In the genomic region with DNA sequence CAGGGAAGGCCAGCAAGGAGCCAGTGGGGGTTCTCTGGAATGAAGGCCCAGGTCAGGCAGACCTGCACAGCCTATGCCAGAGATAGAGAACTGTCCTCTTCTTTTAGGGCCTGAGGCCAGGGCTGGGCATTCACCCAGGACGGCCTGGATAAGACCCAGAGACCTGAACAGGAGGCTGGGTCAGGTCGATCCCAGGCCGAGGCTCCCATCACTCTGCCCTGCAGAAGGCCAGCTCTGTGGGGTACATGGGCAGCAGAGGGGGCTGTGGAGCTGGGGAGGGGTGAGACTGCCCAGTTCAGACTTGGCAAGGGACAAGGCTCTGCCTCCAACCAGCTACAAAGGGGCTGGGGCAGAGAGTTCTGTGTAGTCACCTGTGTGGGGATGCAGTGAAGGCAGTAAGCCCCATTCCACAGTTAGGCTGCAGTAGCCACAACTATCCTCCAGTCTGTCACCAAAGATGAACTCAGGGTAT, we compare ENCODE assay signal across 18 cellular contexts. TPM values are rescaled to one million over a fixed set of nuclear protein-coding genes. Genes with fewer than 3 reads are reported as not detected.
DNase-seq lines count a peak whose midpoint lies in the region; FAIRE-seq and TF ChIP-seq lines count a peak whose summit lies in the region.
"Had no signal": no experiment of that assay in that cellular context is flagged by ENCODE, and none has a peak within 500 bp of the region (broad histone marks: within the 10 kb centered on the region; RNA-seq: fewer than 3 reads in every experiment).

No MANE protein-coding gene starts in this region.

- H3K4me3 Mint-ChIP-seq in CD14-positive monocyte (no peak overlapping the region), nephron (no peak overlapping the region)
- H3K4me3 Mint-ChIP-seq in activated CD4-positive, alpha-beta memory T cell treated with anti-CD3 and anti-CD28 coated beads, Interleukin-2, amount 10 ng/mL, durations not matched to agents 7 days and 5 days, result no peak overlapping the region

- H3K23me2 ChIP-seq in H1 (ENCODE audit: low read depth, low read length), result no peaks in the 10 kb centered on the region

- TF ChIP-seq POLR2A in H1 (IDR thresholded peaks at IDR 0.05; ENCODE audit: control extremely low read depth in 1 of 2, low read depth in 2 of 2, low read length in 2 of 2) (no peak), esophagus squamous epithelium (IDR thresholded peaks at IDR 0.05) (no peak), GM12892 (IDR thresholded peaks at IDR 0.05; ENCODE audit: low read depth, low read length) (no peak)

- CTCF ChIA-PET in SK-N-SH (lab: Yijun Ruan, JAX), result interaction anchor here (1.3 to 3.9 kb wide), 7 partner anchors 17 to 118 kb away, joined by 5 to 31 read pairs (median 5); a partner anchor contains a TSS
- CTCF ChIA-PET in H1 (lab: Charles Lee; ENCODE audit: partially characterized antibody), result interaction anchor here (0.6 to 28.6 kb wide), 21 partner anchors 1 to 1366 kb away, joined by 3 to 683 read pairs (median 4); a partner anchor contains a TSS
- CTCF ChIA-PET in activated CD4-positive, alpha-beta memory T cell treated with anti-CD3 and anti-CD28 coated beads, Interleukin-2, amount 10 ng/mL, durations not matched to agents 7 days and 5 days (lab: Charles Lee), result interaction anchor here (0.6 to 11.0 kb wide), 4 partner anchors 18 to 164 kb away, joined by 4 to 66 read pairs (median 4); a partner anchor contains a TSS

- peaks cover 0 to 44% of the 10 kb centered on the region in 2 experiments; a peak in 1 of 4 replicates for H3K4me1 ChIP-seq in SK-N-SH (ENCODE audit: control insufficient read depth in 1 of 2, insufficient read depth in 2 of 2, low read depth in 1 of 2, low read length in 1 of 2)
- peaks cover 0 to 8% (median 4%) of the 10 kb centered on the region in 4 experiments; a peak in 5 of 7 replicates for H3K4me1 ChIP-seq in H1 (replicated peaks in 1 of 4; ENCODE audit: control insufficient read depth in 3 of 4, insufficient read depth in 4 of 4, low read length in 3 of 4)
- H3K4me1 ChIP-seq in esophagus squamous epithelium, result peaks cover 28 to 95% (median 47%) of the 10 kb centered on the region in 3 donors

- no CpG with 5 or more reads among the region's 3 CpGs for WGBS in SK-N-SH (ENCODE audit: low lambda C conversion rate)
- WGBS in H1 (ENCODE audit: extremely low coverage in 1 of 2, insufficient coverage in 1 of 2, insufficient read length in 1 of 2, insufficient replicate concordance in 2 of 2, low coverage in 1 of 2, low lambda C conversion rate in 2 of 2, missing lambda C conversion rate in 1 of 2), 2 experiments, result 86% methylated on average over 3 of the region's 3 CpGs; no CpG with 5 or more reads in 1 of the 2 experiments
- WGBS in esophagus squamous epithelium, 2 donors, result 60% methylated on average over 1 of the region's 3 CpGs; no CpG with 5 or more reads in 1 of the 2 donors

- H3K4me2 ChIP-seq in SK-N-SH (no peak overlapping the region), H1 (ENCODE audit: insufficient read depth in 1 of 2, low read depth in 2 of 2, low read length in 2 of 2) (no peak overlapping the region)

- POLR2A ChIA-PET in SK-N-SH (lab: Yijun Ruan, JAX) (no interaction called here), H1 (lab: Charles Lee; ENCODE audit: partially characterized antibody) (interaction anchor here (0.9 to 8.5 kb wide), 7 partner anchors 10 to 176 kb away, joined by 3 to 67 read pairs (median 3); a partner anchor contains a TSS)
- POLR2A ChIA-PET in activated CD4-positive, alpha-beta memory T cell treated with anti-CD3 and anti-CD28 coated beads, Interleukin-2, amount 10 ng/mL, durations not matched to agents 7 days and 5 days (lab: Charles Lee), result interaction anchor here (1.1 kb wide), 1 partner anchor 14 kb away, joined by 3 read pairs; no protein-coding TSS in a partner anchor

- H4K8ac ChIP-seq in H1 (ENCODE audit: extremely low read depth, insufficient read depth, low read length), result no peak overlapping the region

- no peak overlapping the region for H2BK5ac ChIP-seq in H1 (ENCODE audit: low read depth, low read length)

- FAIRE-seq in H1 (lab: Jason Lieb, UNC) (no peak), GM12892 (lab: Jason Lieb, UNC) (no peak)

- H3K18ac ChIP-seq in H1 (ENCODE audit: extremely low read depth, low read length), result no peak overlapping the region

- H2AK5ac ChIP-seq in H1 (ENCODE audit: low read depth, low read length), result no peak overlapping the region; the same call in 1 of the 2 replicates

- no peak overlapping the region for H2BK15ac ChIP-seq in H1 (ENCODE audit: low read length)

- 0 out of 2 replicates have a peak overlapping the region, but pooled peaks have one; percentile 60 for H2BK12ac ChIP-seq in H1 (ENCODE audit: low read depth, low read length)

- peak overlapping the region in 5 of 7 donors; percentile 36 to 62 (median 49) for H3K27ac Mint-ChIP-seq in CD14-positive monocyte
- peak overlapping the region; percentile 95 to 99 (median 98) for H3K27ac Mint-ChIP-seq in nephron
- H3K27ac Mint-ChIP-seq in activated CD4-positive, alpha-beta memory T cell treated with anti-CD3 and anti-CD28 coated beads, Interleukin-2, amount 10 ng/mL, durations not matched to agents 7 days and 5 days, result no peak overlapping the region
- H3K27ac Mint-ChIP-seq: progenitor cell of endocrine pancreas had no signal

- no peak overlapping the region for H3K23ac ChIP-seq in H1 (ENCODE audit: insufficient read length)

- peaks cover 4% of the 10 kb centered on the region; the same call in 1 of the 2 replicates for H3K79me2 ChIP-seq in SK-N-SH (ENCODE audit: insufficient read depth)
- no peaks in the 10 kb centered on the region for H3K79me2 ChIP-seq in H1 (ENCODE audit: control insufficient read depth in 1 of 2, insufficient read depth in 2 of 2, low read length in 2 of 2)

- H2AFZ ChIP-seq in SK-N-SH (ENCODE audit: low read depth), result no peak overlapping the region
- no peak overlapping the region for H2AFZ ChIP-seq in H1 (ENCODE audit: low read length)

- H3K4ac ChIP-seq in H1 (replicated peaks; ENCODE audit: insufficient read length, low read depth, low read length), result no peak overlapping the region

- peaks cover 4% of the 10 kb centered on the region for H3K4me1 Mint-ChIP-seq in CD14-positive monocyte
- peaks cover 74% of the 10 kb centered on the region for H3K4me1 Mint-ChIP-seq in nephron
- H3K4me1 Mint-ChIP-seq in activated CD4-positive, alpha-beta memory T cell treated with anti-CD3 and anti-CD28 coated beads, Interleukin-2, amount 10 ng/mL, durations not matched to agents 7 days and 5 days, result peaks cover 4% of the 10 kb centered on the region

- H2BK20ac ChIP-seq in H1 (ENCODE audit: low read length), result no peak overlapping the region

- TF ChIP-seq CTCF in CD14-positive monocyte (IDR thresholded peaks at IDR 0.05) (no peak), SK-N-SH (IDR thresholded peaks at IDR 0.05) (no peak; the same call in 1 of the 2 replicates), H1 (IDR thresholded peaks at IDR 0.05; ENCODE audit: control extremely low read depth in 1 of 3, insufficient read depth in 1 of 3, low read depth in 1 of 3, low read length in 3 of 3) (peak in 1 of 3 experiments; percentile 23; a peak in 1 of 4 replicates), nephron (IDR thresholded peaks at IDR 0.05; ENCODE audit: unreplicated experiment in 3 of 3) (peak in 2 of 3 experiments; percentile 7 to 11), esophagus squamous epithelium (IDR thresholded peaks at IDR 0.05) (no peak)

- no peaks in the 10 kb centered on the region for H3K9me2 ChIP-seq in SK-N-SH

- H3K9me3 ChIP-seq in SK-N-SH (no peaks in the 10 kb centered on the region), H1 (ENCODE audit: insufficient read depth in 2 of 2, low read depth in 1 of 2, low read length in 1 of 2) (peaks cover 0 to 4% of the 10 kb centered on the region in 2 experiments; a peak in 1 of 4 replicates), esophagus squamous epithelium (no peaks in the 10 kb centered on the region)

- H3K14ac ChIP-seq in H1 (ENCODE audit: insufficient read length), result no peak overlapping the region

- H3K27me3 ChIP-seq in SK-N-SH (ENCODE audit: insufficient read depth) (no peaks in the 10 kb centered on the region), H1 (replicated peaks in 1 of 4; ENCODE audit: control insufficient read depth in 3 of 4, extremely low read depth in 1 of 4, insufficient read depth in 3 of 4, low read length in 3 of 4) (no peaks in the 10 kb centered on the region), esophagus squamous epithelium (no peaks in the 10 kb centered on the region)

- H3K27me3 Mint-ChIP-seq in CD14-positive monocyte (ENCODE audit: low read depth in 3 of 3), result peaks cover 0 to 1% (median 0%) of the 10 kb centered on the region in 3 donors
- no peaks in the 10 kb centered on the region for H3K27me3 Mint-ChIP-seq in nephron (ENCODE audit: low read depth)
- H3K27me3 Mint-ChIP-seq in activated CD4-positive, alpha-beta memory T cell treated with anti-CD3 and anti-CD28 coated beads, Interleukin-2, amount 10 ng/mL, durations not matched to agents 7 days and 5 days, result no peaks in the 10 kb centered on the region
- H3K27me3 Mint-ChIP-seq: progenitor cell of endocrine pancreas had no signal

- H3F3A ChIP-seq in SK-N-SH (replicated peaks; ENCODE audit: insufficient read depth), result no peaks in the 10 kb centered on the region

- H3K36me3 ChIP-seq in SK-N-SH (replicated peaks in 1 of 2; ENCODE audit: control insufficient read depth in 1 of 2, insufficient read depth in 2 of 2, low read length in 1 of 2) (peaks cover 0 to 29% of the 10 kb centered on the region in 2 experiments), H1 (ENCODE audit: control insufficient read depth in 2 of 4, insufficient read depth in 4 of 4, low read length in 3 of 4) (no peaks in the 10 kb centered on the region; a peak in 1 of 8 replicates), esophagus squamous epithelium (peaks cover 4 to 92% (median 20%) of the 10 kb centered on the region in 3 donors)

- TF ChIP-seq RAD21 in SK-N-SH (IDR thresholded peaks at IDR 0.05; ENCODE audit: low read length) (no peak; the same call in 1 of the 2 replicates), H1 (IDR thresholded peaks at IDR 0.05 in 1 of 2, conservative IDR thresholded peaks at IDR 0.05 in 1 of 2; ENCODE audit: low read depth in 2 of 2, low read length in 2 of 2) (no peak; a peak in 1 of 4 replicates)

- no peak overlapping the region for H2BK120ac ChIP-seq in H1 (replicated peaks; ENCODE audit: low read depth, low read length)

- H3K4me3 ChIP-seq in SK-N-SH (ENCODE audit: low read depth in 2 of 2, low read length in 1 of 2) (no peak overlapping the region), H1 (ENCODE audit: extremely low read depth in 1 of 4, insufficient read depth in 2 of 4, low read depth in 3 of 4, low read length in 4 of 4) (no peak overlapping the region), esophagus squamous epithelium (no peak overlapping the region)

- H3K79me1 ChIP-seq in H1 (ENCODE audit: low read depth, low read length), result no peaks in the 10 kb centered on the region; the same call in none of the 2 replicates

- no peak overlapping the region for H3K27ac ChIP-seq in SK-N-SH (ENCODE audit: low read depth in 2 of 2, low read length in 1 of 2)
- no peak overlapping the region for H3K27ac ChIP-seq in H1 (ENCODE audit: low read depth, low read length)
- H3K27ac ChIP-seq in esophagus squamous epithelium, result peak overlapping the region in 2 of 4 donors; percentile 11

- no peak for DNase-seq in CD14-positive monocyte (ENCODE audit: low spot score)
- peak; percentile 48 for DNase-seq in SK-N-SH
- DNase-seq in H1 (ENCODE audit: low read depth in 1 of 2, low spot score in 2 of 2), result no peak
- DNase-seq in esophagus squamous epithelium (lab: John Stamatoyannopoulos, UW), result no peak
- no peak for DNase-seq in activated CD4-positive, CD25-positive, alpha-beta regulatory T cell (lab: John Stamatoyannopoulos, UW)
- no peak for DNase-seq in GM12892 (ENCODE audit: insufficient read length)
- no peak for DNase-seq in activated CD4-positive, alpha-beta memory T cell treated with anti-CD3 and anti-CD28 coated beads, Interleukin-2, amount 10 ng/mL, durations not matched to agents 7 days and 5 days
- DNase-seq: activated CD8-positive, alpha-beta memory T cell treated with anti-CD3 and anti-CD28 coated beads for 24 hours; activated naive CD4-positive, alpha-beta T cell; cortex of kidney; DMS53; Kasumi-1; NCI-H1930; NCI-H748 treated with DMSO at 0.1 percent for 48 hours; SHP77 had no signal

- peaks cover 25% of the 10 kb centered on the region; the same call in 1 of the 2 replicates for H4K20me1 ChIP-seq in SK-N-SH (ENCODE audit: insufficient read depth)
- H4K20me1 ChIP-seq in H1 (replicated peaks in 1 of 2; ENCODE audit: control insufficient read depth in 1 of 2, insufficient read depth in 2 of 2, low read length in 2 of 2), result peaks cover 2 to 6% of the 10 kb centered on the region in 2 experiments

- no peaks in the 10 kb centered on the region for H3K9me3 Mint-ChIP-seq in CD14-positive monocyte
- no peaks in the 10 kb centered on the region for H3K9me3 Mint-ChIP-seq in nephron
- no peaks in the 10 kb centered on the region for H3K9me3 Mint-ChIP-seq in activated CD4-positive, alpha-beta memory T cell treated with anti-CD3 and anti-CD28 coated beads, Interleukin-2, amount 10 ng/mL, durations not matched to agents 7 days and 5 days

- TF ChIP-seq EP300 in SK-N-SH (IDR thresholded peaks at IDR 0.05; ENCODE audit: borderline replicate concordance in 1 of 2, low read depth in 1 of 2, low read length in 1 of 2) (no peak), H1 (IDR thresholded peaks at IDR 0.05; ENCODE audit: borderline replicate concordance in 1 of 2, low read depth in 2 of 2, low read length in 2 of 2) (no peak)

- H4K91ac ChIP-seq in H1 (replicated peaks; ENCODE audit: insufficient read length, low read length), result no peak overlapping the region

- no peak overlapping the region for H4K5ac ChIP-seq in H1 (ENCODE audit: insufficient read length, low read depth, low read length)

- H3K9ac ChIP-seq in SK-N-SH (no peak overlapping the region), H1 (replicated peaks in 1 of 4; ENCODE audit: extremely low read depth in 1 of 4, low read depth in 3 of 4, low read length in 3 of 4) (no peak overlapping the region)

- intact Hi-C loops in CD14-positive monocyte (cut with micrococcal nuclease) (no loop called here), esophagus squamous epithelium (cut with DNase I) (no loop called here)

- H3K36me3 Mint-ChIP-seq in CD14-positive monocyte, result peaks cover 63 to 97% of the 10 kb centered on the region in 2 donors
- H3K36me3 Mint-ChIP-seq in nephron (ENCODE audit: low read depth), result peaks cover 21% of the 10 kb centered on the region
- no peaks in the 10 kb centered on the region for H3K36me3 Mint-ChIP-seq in activated CD4-positive, alpha-beta memory T cell treated with anti-CD3 and anti-CD28 coated beads, Interleukin-2, amount 10 ng/mL, durations not matched to agents 7 days and 5 days (ENCODE audit: low read depth)

- no peak overlapping the region for H3K56ac ChIP-seq in H1 (replicated peaks; ENCODE audit: insufficient read length, low read depth, low read length)

RNA-seq across cellular contexts. Expression of a gene that starts 14.6 kb away (rescaled TPM):
- polyA plus RNA-seq in CD14-positive monocyte (not detected), SK-N-SH (2012; rRNA removed) (0.19 and 0.23 TPM in 2 replicates), H1 (2011; rRNA removed) (32.9 and 41.9 TPM in 2 replicates)
- 0.08 and 0.10 TPM in 2 replicates for polyA plus RNA-seq in SK-N-SH (2012; cell fraction: cytosol; rRNA removed)
- polyA plus RNA-seq in SK-N-SH (2012; cell fraction: nucleus; rRNA removed), result 0.58 and 0.75 TPM in 2 replicates
- 25.9 and 28.7 TPM in 2 replicates for total RNA-seq in H1 (2021; fragmentation: NEBNext Ultra II Directional; extraction: Animal tissue kit (Norgen Biotek cat#: 25700))
- 27.5 TPM for polyA plus RNA-seq in H1 (2011; cell fraction: cytosol; rRNA removed)
- 43.8 TPM for polyA plus RNA-seq in H1 (2011; cell fraction: nucleus; rRNA removed)
- 33.8 to 46.5 TPM (median 42.5 TPM) in 4 replicates for polyA plus RNA-seq in H1 (2012, experiment 1 of 2)
- polyA plus RNA-seq in H1 (2012, experiment 2 of 2), result 32.9 TPM
- 52.3 TPM for polyA plus RNA-seq in H1 (2013, experiment 1 of 2)
- polyA plus RNA-seq in H1 (2013, experiment 2 of 2), result 54.7 TPM
- 13.5 and 16.7 TPM in 2 replicates for polyA minus RNA-seq in H1 (2011; rRNA and poly(A)+ RNA removed)
- 22.1 TPM for polyA minus RNA-seq in H1 (2011; cell fraction: cytosol; rRNA and poly(A)+ RNA removed)
- 16.5 TPM for polyA minus RNA-seq in H1 (2011; cell fraction: nucleus; rRNA and poly(A)+ RNA removed)
- total RNA-seq in esophagus squamous epithelium, result 10 to 100 TPM in 1 of 4 donors, 1 to 10 TPM in 3; 2.1 to 13.0 (median 6.7) TPM
- polyA plus RNA-seq in GM12892 (2012; ENCODE audit: missing spikeins), result 0.45 TPM
- total RNA-seq in activated CD4-positive, alpha-beta memory T cell treated with anti-CD3 and anti-CD28 coated beads, Interleukin-2, amount 10 ng/mL, durations not matched to agents 7 days and 5 days, result not detected

RNA-seq across cellular contexts. Expression of a gene that starts 29.2 kb away (rescaled TPM):
- polyA plus RNA-seq in CD14-positive monocyte, result 10 to 100 TPM in 1 of 2 donors, 1 to 10 TPM in 1; 6.0 to 14.2 TPM
- 14.2 and 15.8 TPM in 2 replicates for polyA plus RNA-seq in SK-N-SH (2012; rRNA removed)
- polyA plus RNA-seq in SK-N-SH (2012; cell fraction: cytosol; rRNA removed), result 6.2 and 10.5 TPM in 2 replicates
- 39.7 and 44.1 TPM in 2 replicates for polyA plus RNA-seq in SK-N-SH (2012; cell fraction: nucleus; rRNA removed)
- total RNA-seq in H1 (2021; fragmentation: NEBNext Ultra II Directional; extraction: Animal tissue kit (Norgen Biotek cat#: 25700)), result 3.1 and 3.5 TPM in 2 replicates
- 4.9 and 7.5 TPM in 2 replicates for polyA plus RNA-seq in H1 (2011; rRNA removed)
- polyA plus RNA-seq in H1 (2011; cell fraction: cytosol; rRNA removed), result 4.4 TPM
- 11.3 TPM for polyA plus RNA-seq in H1 (2011; cell fraction: nucleus; rRNA removed)
- polyA plus RNA-seq in H1 (2012, experiment 1 of 2), result 2.6 to 5.3 TPM (median 3.4 TPM) in 4 replicates
- 2.2 TPM for polyA plus RNA-seq in H1 (2012, experiment 2 of 2)
- 3.5 TPM for polyA plus RNA-seq in H1 (2013, experiment 1 of 2)
- 3.4 TPM for polyA plus RNA-seq in H1 (2013, experiment 2 of 2)
- polyA minus RNA-seq in H1 (2011; rRNA and poly(A)+ RNA removed), result 4.4 and 5.2 TPM in 2 replicates
- polyA minus RNA-seq in H1 (2011; cell fraction: cytosol; rRNA and poly(A)+ RNA removed), result 2.8 TPM
- 10.0 TPM for polyA minus RNA-seq in H1 (2011; cell fraction: nucleus; rRNA and poly(A)+ RNA removed)
- 10 to 100 TPM in 1 of 4 donors, 1 to 10 TPM in 3; 2.5 to 11.1 (median 3.8) TPM for total RNA-seq in esophagus squamous epithelium
- polyA plus RNA-seq in GM12892 (2012; ENCODE audit: missing spikeins), result 0.40 TPM
- under 1 TPM; 0.23 to 0.45 TPM for total RNA-seq in activated CD4-positive, alpha-beta memory T cell treated with anti-CD3 and anti-CD28 coated beads, Interleukin-2, amount 10 ng/mL, durations not matched to agents 7 days and 5 days

RNA-seq across cellular contexts. Expression of a gene that starts 35.5 kb away (rescaled TPM):
- 100 to 1,000 TPM; 631 to 687 TPM for polyA plus RNA-seq in CD14-positive monocyte
- polyA plus RNA-seq in SK-N-SH (2012; rRNA removed), result 111 and 135 TPM in 2 replicates
- polyA plus RNA-seq in SK-N-SH (2012; cell fraction: cytosol; rRNA removed), result 86.6 and 113 TPM in 2 replicates
- polyA plus RNA-seq in SK-N-SH (2012; cell fraction: nucleus; rRNA removed), result 102 and 104 TPM in 2 replicates
- 47.3 and 54.1 TPM in 2 replicates for total RNA-seq in H1 (2021; fragmentation: NEBNext Ultra II Directional; extraction: Animal tissue kit (Norgen Biotek cat#: 25700))
- 129 and 134 TPM in 2 replicates for polyA plus RNA-seq in H1 (2011; rRNA removed)
- 97.9 TPM for polyA plus RNA-seq in H1 (2011; cell fraction: cytosol; rRNA removed)
- 86.5 TPM for polyA plus RNA-seq in H1 (2011; cell fraction: nucleus; rRNA removed)
- 59.5 to 74.0 TPM (median 72.1 TPM) in 4 replicates for polyA plus RNA-seq in H1 (2012, experiment 1 of 2)
- 94.8 TPM for polyA plus RNA-seq in H1 (2012, experiment 2 of 2)
- 31.6 TPM for polyA plus RNA-seq in H1 (2013, experiment 1 of 2)
- polyA plus RNA-seq in H1 (2013, experiment 2 of 2), result 32.0 TPM
- 122 and 161 TPM in 2 replicates for polyA minus RNA-seq in H1 (2011; rRNA and poly(A)+ RNA removed)
- 41.3 TPM for polyA minus RNA-seq in H1 (2011; cell fraction: cytosol; rRNA and poly(A)+ RNA removed)
- 29.7 TPM for polyA minus RNA-seq in H1 (2011; cell fraction: nucleus; rRNA and poly(A)+ RNA removed)
- 100 to 1,000 TPM in 3 of 4 donors, 10 to 100 TPM in 1; 99.4 to 158 (median 131) TPM for total RNA-seq in esophagus squamous epithelium
- polyA plus RNA-seq in GM12892 (2012; ENCODE audit: missing spikeins), result 35.2 TPM
- total RNA-seq in activated CD4-positive, alpha-beta memory T cell treated with anti-CD3 and anti-CD28 coated beads, Interleukin-2, amount 10 ng/mL, durations not matched to agents 7 days and 5 days, result 10 to 100 TPM; 52.8 to 59.5 TPM

RNA-seq across cellular contexts. Expression of a gene that starts 37.9 kb away (rescaled TPM):
- polyA plus RNA-seq in CD14-positive monocyte, result under 1 TPM; 0.32 to 0.54 TPM
- not detected in 2 replicates for polyA plus RNA-seq in SK-N-SH (2012; rRNA removed)
- polyA plus RNA-seq in SK-N-SH (2012; cell fraction: cytosol; rRNA removed), result not detected in 2 replicates
- polyA plus RNA-seq in SK-N-SH (2012; cell fraction: nucleus; rRNA removed), result not detected in 2 replicates
- total RNA-seq in H1 (2021; fragmentation: NEBNext Ultra II Directional; extraction: Animal tissue kit (Norgen Biotek cat#: 25700)), result not detected in 2 replicates
- polyA plus RNA-seq in H1 (2011; rRNA removed), result not detected in 2 replicates
- polyA plus RNA-seq in H1 (2011; cell fraction: cytosol; rRNA removed), result not detected
- not detected for polyA plus RNA-seq in H1 (2011; cell fraction: nucleus; rRNA removed)
- not detected in 4 replicates for polyA plus RNA-seq in H1 (2012, experiment 1 of 2)
- not detected for polyA plus RNA-seq in H1 (2012, experiment 2 of 2)
- polyA plus RNA-seq in H1 (2013, experiment 1 of 2), result not detected
- not detected for polyA plus RNA-seq in H1 (2013, experiment 2 of 2)
- polyA minus RNA-seq in H1 (2011; rRNA and poly(A)+ RNA removed), result not detected in 2 replicates
- polyA minus RNA-seq in H1 (2011; cell fraction: cytosol; rRNA and poly(A)+ RNA removed), result not detected
- polyA minus RNA-seq in H1 (2011; cell fraction: nucleus; rRNA and poly(A)+ RNA removed), result not detected
- total RNA-seq in esophagus squamous epithelium, result not detected
- polyA plus RNA-seq in GM12892 (2012; ENCODE audit: missing spikeins), result 0.40 TPM
- not detected for total RNA-seq in activated CD4-positive, alpha-beta memory T cell treated with anti-CD3 and anti-CD28 coated beads, Interleukin-2, amount 10 ng/mL, durations not matched to agents 7 days and 5 days
- total RNA-seq: mesenteric fat pad, progenitor cell of endocrine pancreas had no signal

RNA-seq across cellular contexts. Expression of a gene that starts 52.2 kb away (rescaled TPM):
- 100 to 1,000 TPM in 1 of 2 donors, 10 to 100 TPM in 1; 63.1 to 123 TPM for polyA plus RNA-seq in CD14-positive monocyte
- polyA plus RNA-seq in SK-N-SH (2012; rRNA removed), result 33.5 and 36.2 TPM in 2 replicates
- 22.8 and 30.9 TPM in 2 replicates for polyA plus RNA-seq in SK-N-SH (2012; cell fraction: cytosol; rRNA removed)
- 21.8 and 23.5 TPM in 2 replicates for polyA plus RNA-seq in SK-N-SH (2012; cell fraction: nucleus; rRNA removed)
- 0.61 and 1.0 TPM in 2 replicates for total RNA-seq in H1 (2021; fragmentation: NEBNext Ultra II Directional; extraction: Animal tissue kit (Norgen Biotek cat#: 25700))
- polyA plus RNA-seq in H1 (2011; rRNA removed), result 0.77 and 1.3 TPM in 2 replicates
- 1.4 TPM for polyA plus RNA-seq in H1 (2011; cell fraction: cytosol; rRNA removed)
- 1.4 TPM for polyA plus RNA-seq in H1 (2011; cell fraction: nucleus; rRNA removed)
- 0.70 to 1.4 TPM (median 0.81 TPM) in 4 replicates for polyA plus RNA-seq in H1 (2012, experiment 1 of 2)
- 0.79 TPM for polyA plus RNA-seq in H1 (2012, experiment 2 of 2)
- 0.51 TPM for polyA plus RNA-seq in H1 (2013, experiment 1 of 2)
- polyA plus RNA-seq in H1 (2013, experiment 2 of 2), result 0.39 TPM
- polyA minus RNA-seq in H1 (2011; rRNA and poly(A)+ RNA removed), result 0.34 TPM in 1 of 2 replicates, not detected in the other
- polyA minus RNA-seq in H1 (2011; cell fraction: cytosol; rRNA and poly(A)+ RNA removed), result not detected
- 1.1 TPM for polyA minus RNA-seq in H1 (2011; cell fraction: nucleus; rRNA and poly(A)+ RNA removed)
- 10 to 100 TPM in 2 of 4 donors, 1 to 10 TPM in 2; 3.0 to 26.2 (median 8.2) TPM for total RNA-seq in esophagus squamous epithelium
- polyA plus RNA-seq in GM12892 (2012; ENCODE audit: missing spikeins), result not detected
- total RNA-seq in activated CD4-positive, alpha-beta memory T cell treated with anti-CD3 and anti-CD28 coated beads, Interleukin-2, amount 10 ng/mL, durations not matched to agents 7 days and 5 days, result not detected

Comparison
In these comparisons a context has a peak if more than half of its experiments do, and no peak if none do; other contexts are left out.
1. CTCF ChIP-seq: peak in nephron (2 of 3); none in CD14-positive monocyte (single experiment), SK-N-SH (single experiment) and esophagus squamous epithelium (0 of 6).